9 cellular contexts compared by ENCODE assay signal in genomic region chr17:8253801-8254200, GRCh38. TPM values are rescaled to one million over a fixed set of nuclear protein-coding genes. Genes with fewer than 3 reads are reported as not detected.
DNase-seq lines count a peak whose midpoint lies in the region; FAIRE-seq and TF ChIP-seq lines count a peak whose summit lies in the region.
"Had no signal": no experiment of that assay in that cellular context is flagged by ENCODE, and none has a peak within 500 bp of the region (broad histone marks: within the 10 kb centered on the region; RNA-seq: fewer than 3 reads in every experiment).

No MANE protein-coding gene starts in this region.

- no peak overlapping the region for H3K4me3 ChIP-seq in H1 (ENCODE audit: extremely low read depth in 1 of 4, insufficient read depth in 2 of 4, low read depth in 3 of 4, low read length in 4 of 4)
- H3K4me3 ChIP-seq in retinal pigment epithelial cell (ENCODE audit: low read length): no peak overlapping the region

- H3K9me3 ChIP-seq in H1 (ENCODE audit: insufficient read depth in 2 of 2, low read depth in 1 of 2, low read length in 1 of 2): no peaks in the 10 kb centered on the region

- H2AK5ac ChIP-seq in H1 (ENCODE audit: low read depth, low read length): no peak overlapping the region

- H4K8ac ChIP-seq in H1 (ENCODE audit: extremely low read depth, insufficient read depth, low read length): no peak overlapping the region

- TF ChIP-seq RAD21 in H1 (IDR thresholded peaks at IDR 0.05 in 1 of 2, conservative IDR thresholded peaks at IDR 0.05 in 1 of 2; ENCODE audit: low read depth in 2 of 2, low read length in 2 of 2): peak; percentile 27 to 45; a peak in 2 of 4 replicates

- no peak overlapping the region for H2BK12ac ChIP-seq in H1 (ENCODE audit: low read depth, low read length)

- H3K4me1 ChIP-seq in H1 (replicated peaks in 1 of 4; ENCODE audit: control insufficient read depth in 3 of 4, insufficient read depth in 4 of 4, low read length in 3 of 4): peaks cover 0 to 6% (median 3%) of the 10 kb centered on the region in 4 experiments; a peak in 5 of 7 replicates

- no peak overlapping the region for H2BK120ac ChIP-seq in H1 (replicated peaks; ENCODE audit: low read depth, low read length)

- H2BK20ac ChIP-seq in H1 (ENCODE audit: low read length): no peak overlapping the region

- H2AFZ ChIP-seq in H1 (ENCODE audit: low read length): no peak overlapping the region

- no peak overlapping the region for H3K23ac ChIP-seq in H1 (ENCODE audit: insufficient read length)

- no peak overlapping the region for H3K18ac ChIP-seq in H1 (ENCODE audit: extremely low read depth, low read length)

- POLR2A ChIA-PET in H1 (lab: Charles Lee; ENCODE audit: partially characterized antibody): interaction anchor here (1.0 to 66.3 kb wide), 4 partner anchors 10 to 81 kb away, joined by 3 to 1521 read pairs (median 763); partner anchors contain the start of genes CTC1, PFAS, RANGRF and SLC25A35

- no peak overlapping the region for H3K14ac ChIP-seq in H1 (ENCODE audit: insufficient read length)

- no peak overlapping the region for H4K91ac ChIP-seq in H1 (replicated peaks; ENCODE audit: insufficient read length, low read length)

- TF ChIP-seq CTCF in H1 (IDR thresholded peaks at IDR 0.05; ENCODE audit: control extremely low read depth in 1 of 3, insufficient read depth in 1 of 3, low read depth in 1 of 3, low read length in 3 of 3): peak in 2 of 3 experiments; percentile 9 to 29; a peak in 2 of 4 replicates
- peak; percentile 34 for TF ChIP-seq CTCF in retinal pigment epithelial cell (conservative IDR thresholded peaks at IDR 0.05; ENCODE audit: low read depth, low read length)

- no peak overlapping the region for H3K9ac ChIP-seq in H1 (replicated peaks in 1 of 4; ENCODE audit: extremely low read depth in 1 of 4, low read depth in 3 of 4, low read length in 3 of 4)

- peaks cover 9% of the 10 kb centered on the region; the same call in 1 of the 2 replicates for H3K79me1 ChIP-seq in H1 (ENCODE audit: low read depth, low read length)

- peak; percentile 36 for DNase-seq in DMS 273 (lab: John Stamatoyannopoulos, UW; ENCODE audit: unreplicated experiment)
- DNase-seq in DMS 273 treated with DMSO at 0.1 percent for 48 hours (lab: John Stamatoyannopoulos, UW): no peak
- no peak for DNase-seq in H1 (ENCODE audit: low read depth in 1 of 2, low spot score in 2 of 2)
- DNase-seq in retinal pigment epithelial cell (ENCODE audit: low read depth): no peak
- no peak for DNase-seq in activated CD4-positive, alpha-beta T cell treated with anti-CD3 and anti-CD28 coated beads, Interleukin-2, amount 50 U/mL, for 48 hours
- DNase-seq in dedifferentiated amniotic fluid mesenchymal stem cell (ENCODE audit: extremely low spot score): no peak
- DNase-seq: 8988T; activated CD8-positive, alpha-beta memory T cell treated with anti-CD3 and anti-CD28 coated beads, Interleukin-2, amount 10 ng/mL, durations not matched to agents 7 days and 5 days; cortex of kidney had no signal

- WGBS in H1 (ENCODE audit: extremely low coverage in 1 of 2, insufficient coverage in 1 of 2, insufficient read length in 1 of 2, insufficient replicate concordance in 2 of 2, low coverage in 1 of 2, low lambda C conversion rate in 2 of 2, missing lambda C conversion rate in 1 of 2), 2 experiments: 92% methylated on average over 8 of the region's 8 CpGs; no CpG with 5 or more reads in 1 of the 2 experiments

- H3K4me2 ChIP-seq in H1 (ENCODE audit: insufficient read depth in 1 of 2, low read depth in 2 of 2, low read length in 2 of 2): no peak overlapping the region

- peaks cover 16% of the 10 kb centered on the region for H3K23me2 ChIP-seq in H1 (ENCODE audit: low read depth, low read length)

- CTCF ChIA-PET in H1 (lab: Charles Lee; ENCODE audit: partially characterized antibody): interaction anchor here (1.0 to 1.9 kb wide), 4 partner anchors 20 to 47 kb away, joined by 3 to 5 read pairs (median 4); no protein-coding TSS in a partner anchor

- H3K27me3 ChIP-seq in H1 (replicated peaks in 1 of 4; ENCODE audit: control insufficient read depth in 3 of 4, extremely low read depth in 1 of 4, insufficient read depth in 3 of 4, low read length in 3 of 4): no peaks in the 10 kb centered on the region

- no peak overlapping the region for H4K5ac ChIP-seq in H1 (ENCODE audit: insufficient read length, low read depth, low read length)

- no peak overlapping the region for H3K4ac ChIP-seq in H1 (replicated peaks; ENCODE audit: insufficient read length, low read depth, low read length)

- no peak for FAIRE-seq in H1 (lab: Jason Lieb, UNC)

- H2BK15ac ChIP-seq in H1 (ENCODE audit: low read length): no peak overlapping the region

- peaks cover 0 to 5% of the 10 kb centered on the region in 2 experiments for H4K20me1 ChIP-seq in H1 (replicated peaks in 1 of 2; ENCODE audit: control insufficient read depth in 1 of 2, insufficient read depth in 2 of 2, low read length in 2 of 2)

- no peak for TF ChIP-seq POLR2A in H1 (IDR thresholded peaks at IDR 0.05; ENCODE audit: control extremely low read depth in 1 of 2, low read depth in 2 of 2, low read length in 2 of 2)

- H2BK5ac ChIP-seq in H1 (ENCODE audit: low read depth, low read length): no peak overlapping the region

- H3K27ac ChIP-seq in H1 (ENCODE audit: low read depth, low read length): no peak overlapping the region

- TF ChIP-seq EP300 in H1 (IDR thresholded peaks at IDR 0.05; ENCODE audit: borderline replicate concordance in 1 of 2, low read depth in 2 of 2, low read length in 2 of 2): no peak

- no peak overlapping the region for H3K56ac ChIP-seq in H1 (replicated peaks; ENCODE audit: insufficient read length, low read depth, low read length)

- H3K36me3 ChIP-seq in H1 (ENCODE audit: control insufficient read depth in 2 of 4, insufficient read depth in 4 of 4, low read length in 3 of 4): peaks cover 28 to 48% (median 40%) of the 10 kb centered on the region in 4 experiments

- peaks cover 24 to 42% of the 10 kb centered on the region in 2 experiments for H3K79me2 ChIP-seq in H1 (ENCODE audit: control insufficient read depth in 1 of 2, insufficient read depth in 2 of 2, low read length in 2 of 2)

RNA-seq across cellular contexts. Expression of gene PFAS, which starts 4.7 kb away (rescaled TPM):
- total RNA-seq in H1 (2021; fragmentation: NEBNext Ultra II Directional; extraction: Animal tissue kit (Norgen Biotek cat#: 25700)): 238 and 248 TPM in 2 replicates
- 88.4 and 120 TPM in 2 replicates for polyA plus RNA-seq in H1 (2011; rRNA removed)
- polyA plus RNA-seq in H1 (2011; cell fraction: cytosol; rRNA removed): 82.0 TPM
- 363 TPM for polyA plus RNA-seq in H1 (2011; cell fraction: nucleus; rRNA removed)
- polyA plus RNA-seq in H1 (2012, experiment 1 of 2): 107 to 119 TPM (median 115 TPM) in 4 replicates
- polyA plus RNA-seq in H1 (2012, experiment 2 of 2): 124 TPM
- 71.8 TPM for polyA plus RNA-seq in H1 (2013, experiment 1 of 2)
- 62.8 TPM for polyA plus RNA-seq in H1 (2013, experiment 2 of 2)
- polyA minus RNA-seq in H1 (2011; rRNA and poly(A)+ RNA removed): 219 and 271 TPM in 2 replicates
- 89.1 TPM for polyA minus RNA-seq in H1 (2011; cell fraction: cytosol; rRNA and poly(A)+ RNA removed)
- 167 TPM for polyA minus RNA-seq in H1 (2011; cell fraction: nucleus; rRNA and poly(A)+ RNA removed)

RNA-seq across cellular contexts. Expression of gene CTC1, which starts 5.9 kb away (rescaled TPM):
- total RNA-seq in H1 (2021; fragmentation: NEBNext Ultra II Directional; extraction: Animal tissue kit (Norgen Biotek cat#: 25700)): 33.7 and 39.8 TPM in 2 replicates
- 19.4 and 32.2 TPM in 2 replicates for polyA plus RNA-seq in H1 (2011; rRNA removed)
- polyA plus RNA-seq in H1 (2011; cell fraction: cytosol; rRNA removed): 13.3 TPM
- 112 TPM for polyA plus RNA-seq in H1 (2011; cell fraction: nucleus; rRNA removed)
- polyA plus RNA-seq in H1 (2012, experiment 1 of 2): 12.8 to 17.3 TPM (median 14.4 TPM) in 4 replicates
- polyA plus RNA-seq in H1 (2012, experiment 2 of 2): 6.4 TPM
- 13.0 TPM for polyA plus RNA-seq in H1 (2013, experiment 1 of 2)
- 12.3 TPM for polyA plus RNA-seq in H1 (2013, experiment 2 of 2)
- polyA minus RNA-seq in H1 (2011; rRNA and poly(A)+ RNA removed): 36.9 and 45.5 TPM in 2 replicates
- 11.2 TPM for polyA minus RNA-seq in H1 (2011; cell fraction: cytosol; rRNA and poly(A)+ RNA removed)
- polyA minus RNA-seq in H1 (2011; cell fraction: nucleus; rRNA and poly(A)+ RNA removed): 74.9 TPM

RNA-seq across cellular contexts. Expression of gene RANGRF, which starts 34.7 kb away (rescaled TPM):
- total RNA-seq in H1 (2021; fragmentation: NEBNext Ultra II Directional; extraction: Animal tissue kit (Norgen Biotek cat#: 25700)): 36.9 and 39.4 TPM in 2 replicates
- polyA plus RNA-seq in H1 (2011; rRNA removed): 49.6 and 52.8 TPM in 2 replicates
- polyA plus RNA-seq in H1 (2011; cell fraction: cytosol; rRNA removed): 57.8 TPM
- 77.2 TPM for polyA plus RNA-seq in H1 (2011; cell fraction: nucleus; rRNA removed)
- polyA plus RNA-seq in H1 (2012, experiment 1 of 2): 48.7 to 53.1 TPM (median 50.5 TPM) in 4 replicates
- polyA plus RNA-seq in H1 (2012, experiment 2 of 2): 76.5 TPM
- 59.0 TPM for polyA plus RNA-seq in H1 (2013, experiment 1 of 2)
- 57.7 TPM for polyA plus RNA-seq in H1 (2013, experiment 2 of 2)
- 19.5 and 20.1 TPM in 2 replicates for polyA minus RNA-seq in H1 (2011; rRNA and poly(A)+ RNA removed)
- 22.1 TPM for polyA minus RNA-seq in H1 (2011; cell fraction: cytosol; rRNA and poly(A)+ RNA removed)
- 14.0 TPM for polyA minus RNA-seq in H1 (2011; cell fraction: nucleus; rRNA and poly(A)+ RNA removed)

RNA-seq across cellular contexts. Expression of gene SLC25A35, which starts 41.4 kb away (rescaled TPM):
- 3.6 and 5.8 TPM in 2 replicates for total RNA-seq in H1 (2021; fragmentation: NEBNext Ultra II Directional; extraction: Animal tissue kit (Norgen Biotek cat#: 25700))
- 4.2 and 6.0 TPM in 2 replicates for polyA plus RNA-seq in H1 (2011; rRNA removed)
- 3.1 TPM for polyA plus RNA-seq in H1 (2011; cell fraction: cytosol; rRNA removed)
- 16.8 TPM for polyA plus RNA-seq in H1 (2011; cell fraction: nucleus; rRNA removed)
- 3.5 to 7.5 TPM (median 6.5 TPM) in 4 replicates for polyA plus RNA-seq in H1 (2012, experiment 1 of 2)
- polyA plus RNA-seq in H1 (2012, experiment 2 of 2): 7.1 TPM
- 4.9 TPM for polyA plus RNA-seq in H1 (2013, experiment 1 of 2)
- 5.0 TPM for polyA plus RNA-seq in H1 (2013, experiment 2 of 2)
- 1.6 and 2.0 TPM in 2 replicates for polyA minus RNA-seq in H1 (2011; rRNA and poly(A)+ RNA removed)
- polyA minus RNA-seq in H1 (2011; cell fraction: cytosol; rRNA and poly(A)+ RNA removed): 5.4 TPM
- 4.0 TPM for polyA minus RNA-seq in H1 (2011; cell fraction: nucleus; rRNA and poly(A)+ RNA removed)

RNA-seq across cellular contexts. Expression of gene AURKB, which starts 43.4 kb away (rescaled TPM):
- total RNA-seq in H1 (2021; fragmentation: NEBNext Ultra II Directional; extraction: Animal tissue kit (Norgen Biotek cat#: 25700)): 154 and 160 TPM in 2 replicates
- 102 and 171 TPM in 2 replicates for polyA plus RNA-seq in H1 (2011; rRNA removed)
- polyA plus RNA-seq in H1 (2011; cell fraction: cytosol; rRNA removed): 93.9 TPM
- polyA plus RNA-seq in H1 (2011; cell fraction: nucleus; rRNA removed): 222 TPM
- polyA plus RNA-seq in H1 (2012, experiment 1 of 2): 155 to 177 TPM (median 169 TPM) in 4 replicates
- polyA plus RNA-seq in H1 (2012, experiment 2 of 2): 172 TPM
- polyA plus RNA-seq in H1 (2013, experiment 1 of 2): 168 TPM
- polyA plus RNA-seq in H1 (2013, experiment 2 of 2): 162 TPM
- 55.0 and 80.2 TPM in 2 replicates for polyA minus RNA-seq in H1 (2011; rRNA and poly(A)+ RNA removed)
- polyA minus RNA-seq in H1 (2011; cell fraction: cytosol; rRNA and poly(A)+ RNA removed): 41.2 TPM
- polyA minus RNA-seq in H1 (2011; cell fraction: nucleus; rRNA and poly(A)+ RNA removed): 80.6 TPM
